1 cellular context compared by ENCODE assay signal in the genomic region with DNA sequence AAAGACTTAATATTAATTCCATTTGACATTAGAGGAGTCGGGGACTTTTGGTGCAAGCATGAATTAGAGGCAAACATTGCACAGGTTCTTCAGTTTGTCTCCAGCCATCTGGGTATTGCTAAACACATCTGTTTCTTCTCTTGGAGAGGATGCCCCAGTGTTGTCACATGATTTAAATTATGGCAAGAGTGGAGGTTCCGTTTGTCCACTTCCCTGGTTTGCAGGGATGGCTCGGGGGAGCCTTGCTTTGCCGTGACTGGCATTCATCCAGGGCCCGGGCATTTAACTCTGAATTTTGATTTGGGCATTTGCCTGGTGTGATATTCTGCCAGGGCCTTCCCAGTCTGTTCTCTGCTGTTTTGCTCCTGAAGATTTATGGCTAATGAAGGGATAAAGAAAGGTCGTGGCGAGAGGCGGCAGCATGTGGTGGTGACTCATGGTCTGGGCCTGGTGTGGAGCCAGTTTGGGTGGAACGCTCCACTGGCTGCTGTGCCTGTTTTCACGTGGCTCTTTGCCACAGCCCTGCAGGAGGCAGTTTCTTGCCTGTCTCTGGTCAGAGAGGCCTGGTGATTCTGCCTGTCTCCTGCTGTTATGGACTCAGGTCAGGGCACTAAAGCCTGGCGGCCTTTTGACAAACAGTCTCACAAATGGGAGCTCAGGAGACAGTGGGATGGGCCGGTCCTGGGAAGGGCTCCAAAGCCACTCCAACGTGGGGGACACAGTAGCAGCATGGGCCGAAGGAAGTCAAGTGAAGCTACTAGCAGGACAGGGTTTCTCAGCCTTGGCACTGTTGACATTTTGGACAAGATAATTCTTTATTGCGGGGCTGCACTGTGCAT.
TF ChIP-seq lines count a peak whose summit lies in the region.

No MANE protein-coding gene starts in this region.

TF ChIP-seq in IMR-90, 13 proteins besides CTCF, POLR2A, EP300 and RAD21:
- TF ChIP-seq NFE2L2 (IDR thresholded peaks at IDR 0.05; ENCODE audit: low read depth, low read length) (no peak), FOS (IDR thresholded peaks at IDR 0.05; ENCODE audit: low read depth, low read length) (peak; percentile 93), RFX5 (IDR thresholded peaks at IDR 0.05; ENCODE audit: low read depth, low read length) (no peak), MXI1 (IDR thresholded peaks at IDR 0.05; ENCODE audit: borderline replicate concordance, low read depth, low read length) (peak; percentile 87), CEBPB (IDR thresholded peaks at IDR 0.05; ENCODE audit: low read depth, low read length) (peak; percentile 67), RCOR1 (IDR thresholded peaks at IDR 0.05; ENCODE audit: insufficient replicate concordance, low read length) (peak; percentile 20), BHLHE40 (IDR thresholded peaks at IDR 0.05; ENCODE audit: low read depth, low read length) (peak; percentile 74), MAZ (IDR thresholded peaks at IDR 0.05; ENCODE audit: borderline replicate concordance, low read depth, low read length) (peak; percentile 35; the same call in 1 of the 2 replicates), SMC3 (IDR thresholded peaks at IDR 0.05; ENCODE audit: low read depth, low read length) (no peak), CHD1 (IDR thresholded peaks at IDR 0.05; ENCODE audit: low read depth, low read length) (no peak), MAFK (IDR thresholded peaks at IDR 0.05; ENCODE audit: low read depth, low read length) (no peak)
- TF ChIP-seq, protein P1, sequence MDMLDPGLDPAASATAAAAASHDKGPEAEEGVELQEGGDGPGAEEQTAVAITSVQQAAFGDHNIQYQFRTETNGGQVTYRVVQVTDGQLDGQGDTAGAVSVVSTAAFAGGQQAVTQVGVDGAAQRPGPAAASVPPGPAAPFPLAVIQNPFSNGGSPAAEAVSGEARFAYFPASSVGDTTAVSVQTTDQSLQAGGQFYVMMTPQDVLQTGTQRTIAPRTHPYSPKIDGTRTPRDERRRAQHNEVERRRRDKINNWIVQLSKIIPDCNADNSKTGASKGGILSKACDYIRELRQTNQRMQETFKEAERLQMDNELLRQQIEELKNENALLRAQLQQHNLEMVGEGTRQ (IDR thresholded peaks at IDR 0.05; ENCODE audit: low read depth, low read length), result peak; percentile 69
- TF ChIP-seq, protein P2, sequence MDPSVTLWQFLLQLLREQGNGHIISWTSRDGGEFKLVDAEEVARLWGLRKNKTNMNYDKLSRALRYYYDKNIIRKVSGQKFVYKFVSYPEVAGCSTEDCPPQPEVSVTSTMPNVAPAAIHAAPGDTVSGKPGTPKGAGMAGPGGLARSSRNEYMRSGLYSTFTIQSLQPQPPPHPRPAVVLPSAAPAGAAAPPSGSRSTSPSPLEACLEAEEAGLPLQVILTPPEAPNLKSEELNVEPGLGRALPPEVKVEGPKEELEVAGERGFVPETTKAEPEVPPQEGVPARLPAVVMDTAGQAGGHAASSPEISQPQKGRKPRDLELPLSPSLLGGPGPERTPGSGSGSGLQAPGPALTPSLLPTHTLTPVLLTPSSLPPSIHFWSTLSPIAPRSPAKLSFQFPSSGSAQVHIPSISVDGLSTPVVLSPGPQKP (IDR thresholded peaks at IDR 0.05; ENCODE audit: borderline replicate concordance, low read depth, low read length), result no peak
TF ChIP-seq in IMR-90: peak in this region for 7.
